Comparison of ENCODE assay signal across 1 cellular context in the genomic region with DNA sequence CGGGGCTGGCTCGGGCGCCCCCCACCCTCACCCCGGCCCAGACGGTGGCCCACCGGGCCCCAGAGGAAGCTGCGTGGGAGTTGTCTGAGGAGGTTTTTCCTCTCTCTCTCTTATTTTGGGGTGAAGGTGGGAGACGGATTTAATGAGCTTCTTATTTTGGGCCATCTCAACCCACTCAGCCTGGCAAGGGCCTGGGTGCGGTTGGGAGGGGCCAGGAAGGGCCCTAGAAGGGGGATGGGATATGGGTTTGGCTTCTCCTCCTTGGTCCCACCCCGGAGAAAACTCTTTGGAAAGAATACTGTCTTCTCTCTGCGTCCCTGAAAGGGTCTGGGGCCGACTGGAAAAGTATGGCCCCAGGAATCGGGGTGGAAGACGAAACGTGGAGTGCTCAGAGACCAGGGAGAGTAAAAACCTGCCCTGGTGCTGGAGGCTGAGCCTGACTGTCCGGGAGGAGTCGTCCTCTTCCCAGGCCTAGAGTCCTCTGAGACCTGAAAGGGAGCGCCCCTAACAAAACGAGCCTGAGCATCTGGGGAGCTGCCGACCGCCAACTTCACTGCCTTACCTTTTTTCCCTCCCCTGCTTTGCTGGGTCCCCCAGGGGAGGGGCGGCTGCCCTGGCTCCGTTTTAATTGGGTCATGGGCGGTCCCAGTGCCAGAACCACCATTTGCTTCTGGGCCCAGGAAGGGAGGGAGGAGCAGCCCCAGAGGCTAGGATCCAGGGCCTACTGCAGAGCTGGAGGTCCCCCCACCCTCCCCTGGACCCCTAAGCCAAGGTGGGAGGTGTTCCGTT.
A peak's percentile ranks its signal among the peaks of the same experiment; 100 is the strongest.
TF ChIP-seq lines count a peak whose summit lies in the region.

No MANE protein-coding gene starts in this region.

TF ChIP-seq in endothelial cell of umbilical vein, 7 proteins besides CTCF, POLR2A, EP300 and RAD21:
- TF ChIP-seq POLR2AphosphoS5 (IDR thresholded peaks at IDR 0.05; ENCODE audit: insufficient read depth, low read depth, low read length) (peak; percentile 10), FOS (IDR thresholded peaks at IDR 0.05; ENCODE audit: borderline replicate concordance, insufficient read depth, low read length) (no peak)
TF ChIP-seq in endothelial cell of umbilical vein: peak in this region for 1.
